Comparison of ENCODE assay signal across 8 cellular contexts in the genomic region with DNA sequence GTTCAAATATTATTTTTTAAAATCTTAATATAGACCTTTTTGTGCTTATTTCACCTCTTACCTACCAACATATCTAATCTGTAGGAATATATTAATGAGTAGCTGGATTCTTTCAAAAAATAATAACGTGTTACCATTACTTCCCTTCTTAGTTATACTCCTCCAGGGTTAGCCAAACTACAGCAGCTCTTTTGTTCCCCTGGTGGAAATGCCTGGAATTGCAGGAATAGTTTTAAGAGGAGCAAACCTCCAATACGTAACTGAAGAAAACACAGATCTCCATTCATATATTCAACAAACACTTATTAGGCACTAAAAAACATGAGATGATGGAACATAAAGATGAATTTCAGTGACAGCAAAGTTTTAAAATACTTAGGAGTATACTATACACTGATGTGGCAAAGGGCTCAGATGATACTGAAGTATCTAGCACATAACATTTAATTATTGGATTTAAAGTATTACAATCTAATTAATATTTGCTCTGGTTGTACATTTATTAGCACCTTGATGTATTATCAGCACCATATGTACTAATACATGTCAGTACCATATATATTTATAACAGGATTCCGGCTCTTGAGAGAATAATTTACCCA.
DNase-seq lines count a peak whose midpoint lies in the region; ATAC-seq, FAIRE-seq and TF ChIP-seq lines count a peak whose summit lies in the region.

No MANE protein-coding gene starts in this region.

- H3K27ac ChIP-seq in small intestine (ENCODE audit: low read depth in 1 of 2, low read length in 1 of 2), result no peak overlapping the region
- H3K27ac ChIP-seq in neuronal stem cell (replicated peaks; ENCODE audit: low read length), result no peak overlapping the region
- no peak overlapping the region for H3K27ac ChIP-seq in upper lobe of left lung

- no peak overlapping the region for H3K23ac ChIP-seq in neuronal stem cell (ENCODE audit: low read depth, low read length, poor library complexity)

- no peak overlapping the region for H2BK5ac ChIP-seq in neuronal stem cell (ENCODE audit: low read length)

- CTCF ChIA-PET in activated CD4-positive, alpha-beta T cell treated with anti-CD3 and anti-CD28 coated beads, Interleukin-2, amount 10 ng/mL, durations not matched to agents 7 days and 5 days (lab: Charles Lee), result no interaction called here

- ATAC-seq in upper lobe of left lung (ENCODE audit: low FRiP score in 2 of 2), result no peak
- ATAC-seq in GM19023 (IDR thresholded peaks at IDR 0.05; ENCODE audit: unreplicated experiment), result no peak

- TF ChIP-seq CTCF in LNCAP (IDR thresholded peaks at IDR 0.05) (peak; percentile 68), brain (conservative IDR thresholded peaks at IDR 0.05) (peak; percentile 22 to 41), upper lobe of left lung (IDR thresholded peaks at IDR 0.05) (peak in 3 of 6 experiments; percentile 5 to 25 (median 19))

- H4K8ac ChIP-seq in neuronal stem cell (ENCODE audit: low read depth, low read length), result no peak overlapping the region

- H3K36me3 Mint-ChIP-seq in activated CD4-positive, alpha-beta T cell treated with anti-CD3 and anti-CD28 coated beads, Interleukin-2, amount 10 ng/mL, durations not matched to agents 7 days and 5 days (ENCODE audit: low read depth), result no peaks in the 10 kb centered on the region
- H3K36me3 Mint-ChIP-seq in brain, result no peaks in the 10 kb centered on the region

- H3K9me3 Mint-ChIP-seq in activated CD4-positive, alpha-beta T cell treated with anti-CD3 and anti-CD28 coated beads, Interleukin-2, amount 10 ng/mL, durations not matched to agents 7 days and 5 days, result peaks cover 3% of the 10 kb centered on the region
- peaks cover 0 to 2% (median 0%) of the 10 kb centered on the region in 5 experiments for H3K9me3 Mint-ChIP-seq in brain

- H3K14ac ChIP-seq in neuronal stem cell (ENCODE audit: low read length), result no peak overlapping the region

- 59 to 68% (median 65%) methylated on average over 3 of the region's 3 CpGs for WGBS in small intestine, 3 donors
- WGBS in neuronal stem cell (ENCODE audit: extremely low coverage in 2 of 2, insufficient read length in 2 of 2, insufficient replicate concordance in 1 of 2), 2 donors, result no CpG with 5 or more reads among the region's 3 CpGs
- WGBS in upper lobe of left lung, 2 donors, result 65 to 70% methylated on average over 3 of the region's 3 CpGs

- POLR2A ChIA-PET in activated CD4-positive, alpha-beta T cell treated with anti-CD3 and anti-CD28 coated beads, Interleukin-2, amount 10 ng/mL, durations not matched to agents 7 days and 5 days (lab: Charles Lee), result no interaction called here

- no peak overlapping the region for H4K91ac ChIP-seq in neuronal stem cell (ENCODE audit: low read depth, low read length, poor library complexity)

- no peak overlapping the region for H3K4ac ChIP-seq in neuronal stem cell (ENCODE audit: low read length)

- H3K27ac Mint-ChIP-seq in activated CD4-positive, alpha-beta T cell treated with anti-CD3 and anti-CD28 coated beads, Interleukin-2, amount 10 ng/mL, durations not matched to agents 7 days and 5 days, result no peak overlapping the region
- no peak overlapping the region for H3K27ac Mint-ChIP-seq in brain

- H3K4me1 Mint-ChIP-seq in activated CD4-positive, alpha-beta T cell treated with anti-CD3 and anti-CD28 coated beads, Interleukin-2, amount 10 ng/mL, durations not matched to agents 7 days and 5 days, result no peaks in the 10 kb centered on the region
- no peaks in the 10 kb centered on the region for H3K4me1 Mint-ChIP-seq in brain

- H3K4me1 ChIP-seq in small intestine (ENCODE audit: control insufficient read depth in 2 of 2, insufficient read depth in 1 of 2, low read depth in 1 of 2, low read length in 1 of 2) (no peaks in the 10 kb centered on the region), neuronal stem cell (ENCODE audit: control insufficient read depth in 2 of 2, insufficient read depth in 1 of 2, low read depth in 1 of 2, low read length in 2 of 2) (peaks cover 0 to 3% of the 10 kb centered on the region in 2 donors), upper lobe of left lung (no peaks in the 10 kb centered on the region)

- no peak overlapping the region for H3K4me3 Mint-ChIP-seq in activated CD4-positive, alpha-beta T cell treated with anti-CD3 and anti-CD28 coated beads, Interleukin-2, amount 10 ng/mL, durations not matched to agents 7 days and 5 days
- no peak overlapping the region for H3K4me3 Mint-ChIP-seq in brain

- no peaks in the 10 kb centered on the region for H3K27me3 ChIP-seq in small intestine (ENCODE audit: control insufficient read depth in 2 of 2, insufficient read depth in 2 of 2, low read length in 2 of 2)
- no peaks in the 10 kb centered on the region for H3K27me3 ChIP-seq in neuronal stem cell (ENCODE audit: control insufficient read depth in 3 of 3, insufficient read depth in 3 of 3, low read depth in 1 of 3, low read length in 3 of 3)
- H3K27me3 ChIP-seq in upper lobe of left lung, result no peaks in the 10 kb centered on the region

- H3K27me3 Mint-ChIP-seq in activated CD4-positive, alpha-beta T cell treated with anti-CD3 and anti-CD28 coated beads, Interleukin-2, amount 10 ng/mL, durations not matched to agents 7 days and 5 days, result no peaks in the 10 kb centered on the region
- peaks cover 3% of the 10 kb centered on the region for H3K27me3 Mint-ChIP-seq in brain

- H2BK12ac ChIP-seq in neuronal stem cell (ENCODE audit: low read length), result no peak overlapping the region

- no peaks in the 10 kb centered on the region for H3K79me1 ChIP-seq in neuronal stem cell (ENCODE audit: low read depth, low read length)

- no peak overlapping the region for H3K4me3 ChIP-seq in small intestine (ENCODE audit: low read depth in 1 of 2, low read length in 2 of 2)
- no peak overlapping the region for H3K4me3 ChIP-seq in neuronal stem cell (ENCODE audit: low read length in 2 of 2)
- H3K4me3 ChIP-seq in upper lobe of left lung, result no peak overlapping the region

- no peaks in the 10 kb centered on the region for H3K9me3 ChIP-seq in small intestine (ENCODE audit: control insufficient read depth, low read depth)
- H3K9me3 ChIP-seq in neuronal stem cell (replicated peaks in 1 of 2; ENCODE audit: control insufficient read depth in 2 of 2, insufficient read depth in 1 of 2, low read depth in 1 of 2, low read length in 2 of 2), result no peaks in the 10 kb centered on the region
- H3K9me3 ChIP-seq in upper lobe of left lung, result peaks cover 0 to 6% (median 0%) of the 10 kb centered on the region in 4 donors

- no peak for TF ChIP-seq POLR2A in upper lobe of left lung (IDR thresholded peaks at IDR 0.05)

- FAIRE-seq in small intestine (lab: Jason Lieb, UNC), result no peak

- H3K9ac ChIP-seq in neuronal stem cell (ENCODE audit: low read depth, low read length, poor library complexity), result no peak overlapping the region

- H3K18ac ChIP-seq in neuronal stem cell (ENCODE audit: low read length), result no peak overlapping the region

- H2AFZ ChIP-seq in neuronal stem cell (ENCODE audit: low read length), result no peak overlapping the region

- TF ChIP-seq EP300 in upper lobe of left lung (IDR thresholded peaks at IDR 0.05), result no peak

- H3K4me2 ChIP-seq in neuronal stem cell (ENCODE audit: insufficient read depth, low read length, poor library complexity, severe bottlenecking), result no peak overlapping the region

- no peak overlapping the region for H2BK120ac ChIP-seq in neuronal stem cell (ENCODE audit: low read depth, low read length)

- H2BK15ac ChIP-seq in neuronal stem cell (ENCODE audit: low read length), result no peak overlapping the region

- H3K36me3 ChIP-seq in small intestine (ENCODE audit: control insufficient read depth in 2 of 2, insufficient read depth in 2 of 2, low read length in 2 of 2) (no peaks in the 10 kb centered on the region), neuronal stem cell (replicated peaks in 1 of 2; ENCODE audit: control insufficient read depth in 2 of 2, insufficient read depth in 2 of 2, low read length in 2 of 2) (no peaks in the 10 kb centered on the region), upper lobe of left lung (no peaks in the 10 kb centered on the region)

- peak; percentile 13 for DNase-seq in activated CD4-positive, alpha-beta T cell treated with anti-CD3 and anti-CD28 coated beads, Interleukin-2, amount 10 ng/mL, durations not matched to agents 7 days and 5 days
- DNase-seq in activated CD4-positive, alpha-beta T cell treated with anti-CD3 and anti-CD28 coated beads, Interleukin-2, amount 50 U/mL, for 48 hours, result no peak
- peak; percentile 19 for DNase-seq in small intestine
- DNase-seq in neuronal stem cell (ENCODE audit: low spot score), result no peak
- no peak for DNase-seq in upper lobe of left lung

- no peak overlapping the region for H2AK5ac ChIP-seq in neuronal stem cell (ENCODE audit: low read depth, low read length)

Comparison
In these comparisons a context has a peak if more than half of its experiments do, and no peak if none do; other contexts are left out.
1. DNase-seq: peak in activated CD4-positive, alpha-beta T cell treated with anti-CD3 and anti-CD28 coated beads, Interleukin-2, amount 10 ng/mL, durations not matched to agents 7 days and 5 days (single experiment) and small intestine (single experiment); none in activated CD4-positive, alpha-beta T cell treated with anti-CD3 and anti-CD28 coated beads, Interleukin-2, amount 50 U/mL, for 48 hours (0 of 2), neuronal stem cell (single experiment) and upper lobe of left lung (0 of 2).